Comparison of ENCODE assay signal across 18 cellular contexts in the genomic region with DNA sequence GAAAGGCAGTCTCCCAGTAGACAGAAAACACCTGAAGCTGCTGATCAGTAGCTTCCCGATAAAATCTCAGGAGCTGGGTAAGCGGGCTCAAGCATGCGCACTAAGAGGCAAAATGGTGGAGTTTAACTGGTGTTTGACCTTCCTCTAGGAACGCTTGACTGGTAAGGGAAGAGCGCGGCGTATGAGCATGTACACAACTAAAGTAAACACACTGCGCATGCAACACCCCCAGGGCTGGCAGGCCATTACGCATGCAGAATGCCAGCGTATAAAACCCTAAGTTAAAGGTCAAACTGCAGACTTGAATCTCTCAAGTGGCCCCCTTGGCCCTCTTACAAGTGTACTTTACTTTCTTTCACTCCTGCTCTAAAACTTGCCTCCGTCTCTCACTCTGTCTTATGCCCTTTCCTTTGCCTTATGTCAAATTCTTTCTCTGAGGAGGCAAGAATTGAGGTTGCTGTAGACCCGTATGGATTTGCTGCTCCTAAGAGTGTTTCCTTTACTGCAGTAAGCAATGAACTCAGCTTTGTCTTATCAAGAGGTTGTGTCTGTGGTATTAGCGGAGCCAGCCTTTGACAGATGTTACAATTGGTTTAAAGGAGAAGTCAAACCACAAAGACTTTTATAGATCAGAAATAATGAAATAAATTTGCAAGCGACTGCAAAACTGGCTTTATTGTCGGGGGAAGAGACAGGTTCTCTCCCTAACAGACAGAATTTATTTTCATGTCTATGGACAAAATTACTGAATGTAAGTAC.
DNase-seq lines count a peak whose midpoint lies in the region; ATAC-seq, FAIRE-seq and TF ChIP-seq lines count a peak whose summit lies in the region.
"Had no signal": no experiment of that assay in that cellular context is flagged by ENCODE, and none has a peak within 500 bp of the region (broad histone marks: within the 10 kb centered on the region; RNA-seq: fewer than 3 reads in every experiment).

No MANE protein-coding gene starts in this region.

- no peak for FAIRE-seq in frontal cortex (lab: Jason Lieb, UNC)
- FAIRE-seq: A204.1 had no signal

- no peaks in the 10 kb centered on the region for H3K36me3 Mint-ChIP-seq in natural killer cell treated with Interleukin-12 subunit alpha and Interleukin-12 subunit beta and Interleukin-15 and Interleukin-18, amount 100 ng/mL, for 72 hours
- H3K36me3 Mint-ChIP-seq: naive thymus-derived CD4-positive, alpha-beta T cell had no signal

- ATAC-seq in SK-N-SH treated with all-trans-retinoic acid at 6 μM for 48 hours, result peak; percentile 65
- ATAC-seq in natural killer cell treated with Interleukin-12 subunit alpha and Interleukin-12 subunit beta and Interleukin-15 and Interleukin-18, amount 100 ng/mL, for 72 hours, result no peak
- ATAC-seq: heart left ventricle; naive thymus-derived CD4-positive, alpha-beta T cell; stimulated activated naive CD8-positive, alpha-beta T cell treated with anti-CD3 and anti-CD28 coated beads, Interleukin-15, amount 100 ng/mL, for 72 hours; WTC11 had no signal

- no peaks in the 10 kb centered on the region for H3K4me1 Mint-ChIP-seq in natural killer cell treated with Interleukin-12 subunit alpha and Interleukin-12 subunit beta and Interleukin-15 and Interleukin-18, amount 100 ng/mL, for 72 hours (ENCODE audit: low read depth in 2 of 2)
- H3K4me1 Mint-ChIP-seq: central memory CD8-positive, alpha-beta T cell; stimulated activated naive CD8-positive, alpha-beta T cell treated with anti-CD3 and anti-CD28 coated beads, Interleukin-15, amount 100 ng/mL, for 72 hours had no signal

- H3K27ac Mint-ChIP-seq in natural killer cell treated with Interleukin-12 subunit alpha and Interleukin-12 subunit beta and Interleukin-15 and Interleukin-18, amount 100 ng/mL, for 72 hours, result no peak overlapping the region
- H3K27ac Mint-ChIP-seq: activated naive CD4-positive, alpha-beta T cell treated with anti-CD3 and anti-CD28 coated beads for 36 hours; naive thymus-derived CD4-positive, alpha-beta T cell; stimulated activated naive CD8-positive, alpha-beta T cell treated with anti-CD3 and anti-CD28 coated beads, Interleukin-15, amount 100 ng/mL, for 72 hours; WTC11 had no signal

- peaks cover 11 to 17% of the 10 kb centered on the region in 2 donors for H3K27me3 Mint-ChIP-seq in natural killer cell treated with Interleukin-12 subunit alpha and Interleukin-12 subunit beta and Interleukin-15 and Interleukin-18, amount 100 ng/mL, for 72 hours

- DNase-seq in SHP77 (lab: John Stamatoyannopoulos, UW), result peak; percentile 4 to 9
- no peak for DNase-seq in SHP77 treated with DMSO at 0.1 percent for 48 hours (lab: John Stamatoyannopoulos, UW)
- DNase-seq in kidney tubule cell (ENCODE audit: low spot score), result peak; percentile 8
- DNase-seq in pons (ENCODE audit: low spot score), result no peak
- DNase-seq in central memory CD4-positive, alpha-beta T cell, result no peak
- no peak for DNase-seq in natural killer cell treated with Interleukin-12 subunit alpha and Interleukin-12 subunit beta and Interleukin-15 and Interleukin-18, amount 100 ng/mL, for 72 hours (ENCODE audit: low spot score)
- DNase-seq in frontal cortex (ENCODE audit: low spot score in 2 of 2), result no peak
- DNase-seq: activated naive CD4-positive, alpha-beta T cell treated with anti-CD3 and anti-CD28 coated beads for 36 hours; COR-L47; HCEC 1CT; heart left ventricle; naive thymus-derived CD4-positive, alpha-beta T cell; NCI-H2171 treated with DMSO at 0.1 percent for 48 hours; stimulated activated naive CD8-positive, alpha-beta T cell treated with anti-CD3 and anti-CD28 coated beads, Interleukin-15, amount 100 ng/mL, for 72 hours had no signal

- peaks cover 4% of the 10 kb centered on the region for H3K9me3 Mint-ChIP-seq in natural killer cell treated with Interleukin-12 subunit alpha and Interleukin-12 subunit beta and Interleukin-15 and Interleukin-18, amount 100 ng/mL, for 72 hours

- H3K4me3 Mint-ChIP-seq in natural killer cell treated with Interleukin-12 subunit alpha and Interleukin-12 subunit beta and Interleukin-15 and Interleukin-18, amount 100 ng/mL, for 72 hours, result no peak overlapping the region
- H3K4me3 Mint-ChIP-seq: activated naive CD4-positive, alpha-beta T cell treated with anti-CD3 and anti-CD28 coated beads for 36 hours; central memory CD8-positive, alpha-beta T cell; naive thymus-derived CD4-positive, alpha-beta T cell; stimulated activated naive CD8-positive, alpha-beta T cell treated with anti-CD3 and anti-CD28 coated beads, Interleukin-15, amount 100 ng/mL, for 72 hours; WTC11 had no signal

TF ChIP-seq in SK-N-SH treated with all-trans-retinoic acid at 6 μM for 48 hours, 23 proteins besides CTCF, POLR2A, EP300 and RAD21:
- TF ChIP-seq RARB (CRISPR knock-in tag; IDR thresholded peaks at IDR 0.05) (no peak), ZNF70 (CRISPR knock-in tag; IDR thresholded peaks at IDR 0.05) (no peak), GLIS3 (CRISPR knock-in tag; IDR thresholded peaks at IDR 0.05) (no peak), ZNF565 (CRISPR knock-in tag; conservative IDR thresholded peaks at IDR 0.05; ENCODE audit: low read depth) (no peak), BACH2 (CRISPR knock-in tag; IDR thresholded peaks at IDR 0.05; ENCODE audit: borderline replicate concordance) (no peak), PPARA (CRISPR knock-in tag; IDR thresholded peaks at IDR 0.05; ENCODE audit: borderline replicate concordance) (no peak), ZC3H10 (CRISPR knock-in tag; IDR thresholded peaks at IDR 0.05) (peak; percentile 43; the same call in 1 of the 2 replicates)
- TF ChIP-seq, protein P1, sequence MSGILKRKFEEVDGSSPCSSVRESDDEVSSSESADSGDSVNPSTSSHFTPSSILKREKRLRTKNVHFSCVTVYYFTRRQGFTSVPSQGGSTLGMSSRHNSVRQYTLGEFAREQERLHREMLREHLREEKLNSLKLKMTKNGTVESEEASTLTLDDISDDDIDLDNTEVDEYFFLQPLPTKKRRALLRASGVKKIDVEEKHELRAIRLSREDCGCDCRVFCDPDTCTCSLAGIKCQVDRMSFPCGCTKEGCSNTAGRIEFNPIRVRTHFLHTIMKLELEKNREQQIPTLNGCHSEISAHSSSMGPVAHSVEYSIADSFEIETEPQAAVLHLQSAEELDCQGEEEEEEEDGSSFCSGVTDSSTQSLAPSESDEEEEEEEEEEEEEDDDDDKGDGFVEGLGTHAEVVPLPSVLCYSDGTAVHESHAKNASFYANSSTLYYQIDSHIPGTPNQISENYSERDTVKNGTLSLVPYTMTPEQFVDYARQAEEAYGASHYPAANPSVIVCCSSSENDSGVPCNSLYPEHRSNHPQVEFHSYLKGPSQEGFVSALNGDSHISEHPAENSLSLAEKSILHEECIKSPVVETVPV (CRISPR knock-in tag; IDR thresholded peaks at IDR 0.05), result no peak
- TF ChIP-seq, protein P2, sequence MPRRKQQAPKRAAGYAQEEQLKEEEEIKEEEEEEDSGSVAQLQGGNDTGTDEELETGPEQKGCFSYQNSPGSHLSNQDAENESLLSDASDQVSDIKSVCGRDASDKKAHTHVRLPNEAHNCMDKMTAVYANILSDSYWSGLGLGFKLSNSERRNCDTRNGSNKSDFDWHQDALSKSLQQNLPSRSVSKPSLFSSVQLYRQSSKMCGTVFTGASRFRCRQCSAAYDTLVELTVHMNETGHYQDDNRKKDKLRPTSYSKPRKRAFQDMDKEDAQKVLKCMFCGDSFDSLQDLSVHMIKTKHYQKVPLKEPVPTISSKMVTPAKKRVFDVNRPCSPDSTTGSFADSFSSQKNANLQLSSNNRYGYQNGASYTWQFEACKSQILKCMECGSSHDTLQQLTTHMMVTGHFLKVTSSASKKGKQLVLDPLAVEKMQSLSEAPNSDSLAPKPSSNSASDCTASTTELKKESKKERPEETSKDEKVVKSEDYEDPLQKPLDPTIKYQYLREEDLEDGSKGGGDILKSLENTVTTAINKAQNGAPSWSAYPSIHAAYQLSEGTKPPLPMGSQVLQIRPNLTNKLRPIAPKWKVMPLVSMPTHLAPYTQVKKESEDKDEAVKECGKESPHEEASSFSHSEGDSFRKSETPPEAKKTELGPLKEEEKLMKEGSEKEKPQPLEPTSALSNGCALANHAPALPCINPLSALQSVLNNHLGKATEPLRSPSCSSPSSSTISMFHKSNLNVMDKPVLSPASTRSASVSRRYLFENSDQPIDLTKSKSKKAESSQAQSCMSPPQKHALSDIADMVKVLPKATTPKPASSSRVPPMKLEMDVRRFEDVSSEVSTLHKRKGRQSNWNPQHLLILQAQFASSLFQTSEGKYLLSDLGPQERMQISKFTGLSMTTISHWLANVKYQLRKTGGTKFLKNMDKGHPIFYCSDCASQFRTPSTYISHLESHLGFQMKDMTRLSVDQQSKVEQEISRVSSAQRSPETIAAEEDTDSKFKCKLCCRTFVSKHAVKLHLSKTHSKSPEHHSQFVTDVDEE (CRISPR knock-in tag; IDR thresholded peaks at IDR 0.05), result no peak

Comparison
In these comparisons a context has a peak if more than half of its experiments do, and no peak if none do; other contexts are left out.
1. DNase-seq: peak in SHP77 (2 of 2) and kidney tubule cell (single experiment); none in SHP77 treated with DMSO at 0.1 percent for 48 hours (single experiment), pons (single experiment), central memory CD4-positive, alpha-beta T cell (single experiment), natural killer cell treated with Interleukin-12 subunit alpha and Interleukin-12 subunit beta and Interleukin-15 and Interleukin-18, amount 100 ng/mL, for 72 hours (single experiment) and frontal cortex (0 of 2).